ENCODE assay signal across 9 cellular contexts in genomic region chrX:131704136-131704695, GRCh38.
DNase-seq lines count a peak whose midpoint lies in the region; ATAC-seq and TF ChIP-seq lines count a peak whose summit lies in the region.
"Had no signal": no experiment of that assay in that cellular context is flagged by ENCODE, and none has a peak within 500 bp of the region (broad histone marks: within the 10 kb centered on the region; RNA-seq: fewer than 3 reads in every experiment).

No MANE protein-coding gene starts in this region.

- DNase-seq in AG08395 (ENCODE audit: low spot score), result peak; percentile 61
- peak; percentile 22 for DNase-seq in amniotic stem cell (lab: John Stamatoyannopoulos, UW)
- no peak for DNase-seq in natural killer cell
- no peak for DNase-seq in stimulated activated CD4-positive, alpha-beta T cell treated with anti-CD3 and anti-CD28 coated beads, Interleukin-4, amount 100 ng/mL, for 4 hours
- DNase-seq in NCI-H82 (lab: John Stamatoyannopoulos, UW), result no peak

- H3K27me3 Mint-ChIP-seq in natural killer cell (ENCODE audit: low read depth in 2 of 2), result no peaks in the 10 kb centered on the region
- H3K27me3 Mint-ChIP-seq: brain had no signal

- peak; percentile 70 for ATAC-seq in GM18517 (IDR thresholded peaks at IDR 0.05; ENCODE audit: unreplicated experiment)
- peak in 1 of 3 donors; percentile 74 for ATAC-seq in natural killer cell
- ATAC-seq in activated CD4-positive, CD25-positive, alpha-beta regulatory T cell treated with anti-CD3 and anti-CD28 coated beads, Interleukin-2, amount 50 U/mL, for 24 hours, result no peak

- peak; percentile 39; the same call in 1 of the 2 replicates for TF ChIP-seq CTCF in LNCAP (IDR thresholded peaks at IDR 0.05)
- no peak for TF ChIP-seq CTCF in natural killer cell (IDR thresholded peaks at IDR 0.05)

- H3K27ac Mint-ChIP-seq in natural killer cell, result peak overlapping the region in 1 of 2 donors; percentile 80
- H3K27ac Mint-ChIP-seq: brain had no signal

- no peaks in the 10 kb centered on the region for H3K36me3 Mint-ChIP-seq in natural killer cell

- peak overlapping the region; percentile 89 for H3K4me3 Mint-ChIP-seq in natural killer cell
- H3K4me3 Mint-ChIP-seq: brain had no signal

- no peaks in the 10 kb centered on the region for H3K9me3 Mint-ChIP-seq in natural killer cell

- intact Hi-C loops in natural killer cell (cut with micrococcal nuclease), result no loop called here

- peaks cover 0 to 13% of the 10 kb centered on the region in 2 donors for H3K4me1 Mint-ChIP-seq in natural killer cell
- H3K4me1 Mint-ChIP-seq: brain had no signal

Comparison
In these comparisons a context has a peak if more than half of its experiments do, and no peak if none do; other contexts are left out.
1. DNase-seq: peak in AG08395 (single experiment) and amniotic stem cell (single experiment); none in natural killer cell (single experiment), stimulated activated CD4-positive, alpha-beta T cell treated with anti-CD3 and anti-CD28 coated beads, Interleukin-4, amount 100 ng/mL, for 4 hours (0 of 2) and NCI-H82 (single experiment).